Comparison of ENCODE assay signal across 16 cellular contexts in the genomic region with DNA sequence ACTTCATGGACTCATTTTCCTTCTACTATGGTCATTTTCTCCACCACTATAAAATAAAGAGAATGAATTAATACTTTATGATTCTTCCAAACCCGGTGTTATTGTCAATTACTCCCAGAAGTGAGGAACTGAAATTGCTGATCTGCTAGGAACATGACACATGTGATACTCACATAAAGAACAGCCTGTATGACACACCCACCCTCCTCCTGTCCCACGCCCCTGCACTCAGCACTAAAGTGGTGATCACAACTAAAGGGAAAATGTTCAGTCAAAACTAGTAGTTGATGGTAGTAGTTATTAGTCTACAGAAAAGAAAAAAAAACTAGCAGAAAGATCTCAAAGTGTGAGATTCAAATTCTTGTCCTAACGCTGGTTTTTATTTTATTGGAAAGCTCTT.
"Had no signal": no experiment of that assay in that cellular context is flagged by ENCODE, and none has a peak within 500 bp of the region (broad histone marks: within the 10 kb centered on the region; RNA-seq: fewer than 3 reads in every experiment).

No MANE protein-coding gene starts in this region.

- H3K4me1 Mint-ChIP-seq: naive thymus-derived CD8-positive, alpha-beta T cell; nephron progenitor cell; stimulated activated naive CD8-positive, alpha-beta T cell treated with anti-CD3 and anti-CD28 coated beads, Interleukin-15, amount 100 ng/mL, for 72 hours had no signal

- H3K27me3 Mint-ChIP-seq: effector memory CD8-positive, alpha-beta T cell; naive thymus-derived CD8-positive, alpha-beta T cell; stimulated activated naive CD8-positive, alpha-beta T cell treated with anti-CD3 and anti-CD28 coated beads, Interleukin-15, amount 100 ng/mL, for 72 hours had no signal

- H3K27ac Mint-ChIP-seq: effector memory CD8-positive, alpha-beta T cell; naive thymus-derived CD8-positive, alpha-beta T cell; nephron progenitor cell; stimulated activated naive CD8-positive, alpha-beta T cell treated with anti-CD3 and anti-CD28 coated beads, Interleukin-15, amount 100 ng/mL, for 72 hours had no signal

- ATAC-seq: effector memory CD8-positive, alpha-beta T cell; gastrocnemius medialis; left ventricle myocardium superior; lower lobe of right lung; naive thymus-derived CD8-positive, alpha-beta T cell; sciatic nerve; stimulated activated naive CD8-positive, alpha-beta T cell treated with anti-CD3 and anti-CD28 coated beads, Interleukin-15, amount 100 ng/mL, for 72 hours; upper lobe of right lung had no signal

- DNase-seq: effector memory CD8-positive, alpha-beta T cell; gastrocnemius medialis; left ventricle myocardium superior; lower lobe of right lung; naive thymus-derived CD8-positive, alpha-beta T cell; nephron progenitor cell; stimulated activated CD4-positive, alpha-beta T cell treated with anti-CD3 and anti-CD28 coated beads, Interleukin-12 subunit alpha, Interleukin-12 subunit beta, amount 100 ng/mL, for 4 hours; stimulated activated CD4-positive, alpha-beta T cell treated with anti-CD3 and anti-CD28 coated beads, Interleukin-1b, Interleukin-23, amount 100 ng/mL, for 48 hours; stimulated activated CD4-positive, alpha-beta T cell treated with anti-CD3 and anti-CD28 coated beads, Interleukin-4, amount 100 ng/mL, for 1 hour; stimulated activated CD8-positive, alpha-beta memory T cell treated with anti-CD3 and anti-CD28 coated beads, Interleukin-4, amount 100 ng/mL, for 48 hours; stimulated activated naive CD4-positive, alpha-beta T cell; stimulated activated naive CD8-positive, alpha-beta T cell treated with anti-CD3 and anti-CD28 coated beads, Interleukin-15, amount 100 ng/mL, for 72 hours; transverse colon; upper lobe of right lung; uterus had no signal

- H3K4me3 Mint-ChIP-seq: effector memory CD8-positive, alpha-beta T cell; naive thymus-derived CD8-positive, alpha-beta T cell; nephron progenitor cell; stimulated activated naive CD8-positive, alpha-beta T cell treated with anti-CD3 and anti-CD28 coated beads, Interleukin-15, amount 100 ng/mL, for 72 hours had no signal

- H3K9me3 Mint-ChIP-seq: nephron progenitor cell had no signal

- H3K36me3 Mint-ChIP-seq: naive thymus-derived CD8-positive, alpha-beta T cell had no signal
